In the genomic region with DNA sequence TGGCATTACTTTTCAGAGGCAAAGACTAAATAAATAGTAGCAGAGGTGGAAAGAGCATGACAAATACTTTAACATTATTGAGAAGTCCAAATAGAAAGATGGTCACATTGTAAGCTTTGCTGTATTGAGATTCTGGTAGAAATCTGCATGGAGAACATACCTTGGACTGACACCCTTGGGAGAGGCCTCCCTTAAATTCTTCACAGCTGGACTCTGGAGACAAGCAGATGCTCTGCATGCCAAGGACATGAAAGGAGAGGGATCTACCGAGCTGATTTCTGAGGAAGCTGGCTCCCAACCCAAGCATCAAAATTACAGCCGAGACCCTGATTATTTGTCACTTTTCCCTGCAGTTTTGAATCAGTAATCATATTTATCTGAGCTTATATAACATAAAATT, we compare ENCODE assay signal across 36 cellular contexts.
"Had no signal": no experiment of that assay in that cellular context is flagged by ENCODE, and none has a peak within 500 bp of the region (broad histone marks: within the 10 kb centered on the region; RNA-seq: fewer than 3 reads in every experiment).

No MANE protein-coding gene starts in this region.

- H3K4me1 ChIP-seq: Peyer's patch, SJSA1 had no signal

- DNase-seq: activated CD4-positive, alpha-beta memory T cell treated with anti-CD3 and anti-CD28 coated beads, Interleukin-2, amount 10 ng/mL, durations not matched to agents 7 days and 5 days; activated CD4-positive, alpha-beta T cell treated with anti-CD3 and anti-CD28 coated beads for 1 hour; activated CD4-positive, alpha-beta T cell treated with anti-CD3 and anti-CD28 coated beads for 48 hours; activated CD4-positive, CD25-positive, alpha-beta regulatory T cell; activated CD8-positive, alpha-beta memory T cell treated with anti-CD3 and anti-CD28 coated beads for 24 hours; activated CD8-positive, alpha-beta memory T cell treated with anti-CD3 and anti-CD28 coated beads, Interleukin-2, amount 10 ng/mL, durations not matched to agents 7 days and 5 days; activated CD8-positive, alpha-beta memory T cell treated with anti-CD3 and anti-CD28 coated beads, Interleukin-2, amount 50 U/mL, for 48 hours; activated effector memory CD4-positive, alpha-beta T cell treated with Interleukin-2 at 50 U/mL for 16 hours; activated naive CD4-positive, alpha-beta T cell treated with anti-CD3 and anti-CD28 coated beads, Interleukin-2, amount 10 ng/mL, durations not matched to agents 7 days and 5 days; activated naive CD8-positive, alpha-beta T cell treated with anti-CD3 and anti-CD28 coated beads, Interleukin-2, amount 50 U/mL, for 24 hours; activated T-cell treated with anti-CD3 and anti-CD28 coated beads, Interleukin-2, amount 50 U/mL, for 48 hours; amniotic stem cell; aorta; brain microvascular endothelial cell; central memory CD4-positive, alpha-beta T cell; NCI-H1105; NCI-H1417 treated with DMSO at 0.1 percent for 48 hours; NCI-H187 treated with DMSO at 0.1 percent for 48 hours; NCI-H2081; NCI-H2171 treated with DMSO at 0.1 percent for 48 hours; NCI-H2227 treated with DMSO at 0.1 percent for 48 hours; NCI-H446; NCI-H510A treated with DMSO at 0.1 percent for 48 hours; NCI-H526 treated with DMSO at 0.1 percent for 48 hours; NK-92 treated with Interleukin-12 subunit alpha and Interleukin-12 subunit beta, amount 100 ng/mL, for 24 hours; PC-3; Peyer's patch; RPMI8226; SHP77 treated with DMSO at 0.1 percent for 48 hours; SW 1271; T-helper 1 cell; T-helper 2 cell; T-helper 9 cell had no signal

- H3K9ac ChIP-seq: KMS-11 had no signal

- H3K9me3 ChIP-seq: Peyer's patch, SJSA1 had no signal

- H3K4me2 ChIP-seq: KMS-11 had no signal

- H3K27ac ChIP-seq: brain microvascular endothelial cell, KMS-11, Peyer's patch, SJSA1, VCaP had no signal

- H3K27me3 ChIP-seq: brain microvascular endothelial cell, Peyer's patch, SJSA1 had no signal

- ATAC-seq: activated CD8-positive, alpha-beta memory T cell treated with anti-CD3 and anti-CD28 coated beads, Interleukin-2, amount 10 ng/mL, durations not matched to agents 7 days and 5 days; activated naive CD8-positive, alpha-beta T cell treated with anti-CD3 and anti-CD28 coated beads, Interleukin-2, amount 50 U/mL, for 24 hours; PC-3 had no signal

- H3K4me3 ChIP-seq: Peyer's patch, SJSA1 had no signal

- H3K36me3 ChIP-seq: brain microvascular endothelial cell, Peyer's patch, SJSA1 had no signal
